26 cellular contexts compared by ENCODE assay signal in genomic region chr2:187875836-187876235, GRCh38.
"Had no signal": no experiment of that assay in that cellular context is flagged by ENCODE, and none has a peak within 500 bp of the region (broad histone marks: within the 10 kb centered on the region; RNA-seq: fewer than 3 reads in every experiment).

No MANE protein-coding gene starts in this region.

- H3K9me3 Mint-ChIP-seq: activated CD4-positive, alpha-beta memory T cell treated with anti-CD3 and anti-CD28 coated beads for 36 hours; activated naive CD4-positive, alpha-beta T cell treated with anti-CD3 and anti-CD28 coated beads, Interleukin-2, amount 50 U/mL, for 24 hours; activated T-helper 1 cell treated with anti-CD3 and anti-CD28 coated beads, Interleukin-12 subunit alpha, Interleukin-12 subunit beta, Interleukin-2, Interleukin-4 antibody, amounts not matched to agents 30 ng/mL and 10 ng/mL and 1 ng/mL, durations not matched to agents 14 hours and 24 hours and 36 hours; nephron; stimulated activated naive CD8-positive, alpha-beta T cell treated with anti-CD3 and anti-CD28 coated beads, Interleukin-15, Interleukin-2, amounts not matched to agents 100 ng/mL and 50 ng/mL, for 24 hours had no signal

- H3K27me3 Mint-ChIP-seq: activated CD4-positive, alpha-beta memory T cell treated with anti-CD3 and anti-CD28 coated beads for 36 hours; stimulated activated naive CD8-positive, alpha-beta T cell treated with anti-CD3 and anti-CD28 coated beads, Interleukin-15, Interleukin-2, amounts not matched to agents 100 ng/mL and 50 ng/mL, for 24 hours; T-helper 17 cell had no signal

- H3K4me1 ChIP-seq: esophagus muscularis mucosa, pancreas, psoas muscle, tibial artery had no signal

- H3K27ac Mint-ChIP-seq: activated CD4-positive, alpha-beta memory T cell treated with anti-CD3 and anti-CD28 coated beads for 36 hours; activated naive CD4-positive, alpha-beta T cell treated with anti-CD3 and anti-CD28 coated beads, Interleukin-2, amount 50 U/mL, for 24 hours; activated T-helper 1 cell treated with anti-CD3 and anti-CD28 coated beads, Interleukin-12 subunit alpha, Interleukin-12 subunit beta, Interleukin-2, Interleukin-4 antibody, amounts not matched to agents 30 ng/mL and 10 ng/mL and 1 ng/mL, durations not matched to agents 14 hours and 24 hours and 36 hours; stimulated activated naive CD8-positive, alpha-beta T cell treated with anti-CD3 and anti-CD28 coated beads, Interleukin-15, Interleukin-2, amounts not matched to agents 100 ng/mL and 50 ng/mL, for 24 hours; T-helper 17 cell had no signal

- ATAC-seq: left lobe of liver, pancreas, psoas muscle, right cardiac atrium, T-helper 17 cell had no signal

- DNase-seq: activated CD4-positive, alpha-beta memory T cell treated with anti-CD3 and anti-CD28 coated beads for 36 hours; activated CD4-positive, alpha-beta T cell treated with anti-CD3 and anti-CD28 coated beads for 4 hours; activated CD4-positive, CD25-positive, alpha-beta regulatory T cell; activated gamma-delta T cell; activated T-cell treated with anti-CD3 and anti-CD28 coated beads for 4 hours; aorta; central memory CD4-positive, alpha-beta T cell; effector memory CD4-positive, alpha-beta T cell; foreskin fibroblast; mammary epithelial cell; midbrain; pancreas; psoas muscle; right cardiac atrium; stimulated activated CD4-positive, alpha-beta T cell treated with anti-CD3 and anti-CD28 coated beads, Interleukin-1b, Interleukin-23, amount 100 ng/mL, for 48 hours; substantia nigra; SW 1271; T-helper 17 cell; tibial artery had no signal

- H3K9me3 ChIP-seq: esophagus muscularis mucosa, neutrophil, pancreas, psoas muscle, tibial artery had no signal

- H3K4me3 Mint-ChIP-seq: activated CD4-positive, alpha-beta memory T cell treated with anti-CD3 and anti-CD28 coated beads for 36 hours; activated naive CD4-positive, alpha-beta T cell treated with anti-CD3 and anti-CD28 coated beads, Interleukin-2, amount 50 U/mL, for 24 hours; activated T-helper 1 cell treated with anti-CD3 and anti-CD28 coated beads, Interleukin-12 subunit alpha, Interleukin-12 subunit beta, Interleukin-2, Interleukin-4 antibody, amounts not matched to agents 30 ng/mL and 10 ng/mL and 1 ng/mL, durations not matched to agents 14 hours and 24 hours and 36 hours; nephron; stimulated activated naive CD8-positive, alpha-beta T cell treated with anti-CD3 and anti-CD28 coated beads, Interleukin-15, Interleukin-2, amounts not matched to agents 100 ng/mL and 50 ng/mL, for 24 hours; T-helper 17 cell had no signal

- H3K4me3 ChIP-seq: esophagus muscularis mucosa, pancreas, psoas muscle, tibial artery had no signal

- H3K27me3 ChIP-seq: esophagus muscularis mucosa, neutrophil, pancreas, tibial artery had no signal

- H3K36me3 ChIP-seq: esophagus muscularis mucosa, neutrophil, pancreas, tibial artery had no signal

- H3K27ac ChIP-seq: esophagus muscularis mucosa, neutrophil, pancreas, psoas muscle, tibial artery had no signal

- H3K4me1 Mint-ChIP-seq: activated naive CD4-positive, alpha-beta T cell treated with anti-CD3 and anti-CD28 coated beads, Interleukin-2, amount 50 U/mL, for 24 hours; T-helper 17 cell had no signal

- H3K36me3 Mint-ChIP-seq: activated CD4-positive, alpha-beta memory T cell treated with anti-CD3 and anti-CD28 coated beads for 36 hours; activated naive CD4-positive, alpha-beta T cell treated with anti-CD3 and anti-CD28 coated beads, Interleukin-2, amount 50 U/mL, for 24 hours had no signal
